ENCODE assay signal across 1 cellular context in genomic region chr10:35340975-35341374, GRCh38.
A peak's percentile ranks its signal among the peaks of the same experiment; 100 is the strongest.
TF ChIP-seq lines count a peak whose summit lies in the region.

No MANE protein-coding gene starts in this region.

TF ChIP-seq in HepG2, 621 proteins besides CTCF, POLR2A, EP300 and RAD21 (continued from another document):
- TF ChIP-seq, protein P1, sequence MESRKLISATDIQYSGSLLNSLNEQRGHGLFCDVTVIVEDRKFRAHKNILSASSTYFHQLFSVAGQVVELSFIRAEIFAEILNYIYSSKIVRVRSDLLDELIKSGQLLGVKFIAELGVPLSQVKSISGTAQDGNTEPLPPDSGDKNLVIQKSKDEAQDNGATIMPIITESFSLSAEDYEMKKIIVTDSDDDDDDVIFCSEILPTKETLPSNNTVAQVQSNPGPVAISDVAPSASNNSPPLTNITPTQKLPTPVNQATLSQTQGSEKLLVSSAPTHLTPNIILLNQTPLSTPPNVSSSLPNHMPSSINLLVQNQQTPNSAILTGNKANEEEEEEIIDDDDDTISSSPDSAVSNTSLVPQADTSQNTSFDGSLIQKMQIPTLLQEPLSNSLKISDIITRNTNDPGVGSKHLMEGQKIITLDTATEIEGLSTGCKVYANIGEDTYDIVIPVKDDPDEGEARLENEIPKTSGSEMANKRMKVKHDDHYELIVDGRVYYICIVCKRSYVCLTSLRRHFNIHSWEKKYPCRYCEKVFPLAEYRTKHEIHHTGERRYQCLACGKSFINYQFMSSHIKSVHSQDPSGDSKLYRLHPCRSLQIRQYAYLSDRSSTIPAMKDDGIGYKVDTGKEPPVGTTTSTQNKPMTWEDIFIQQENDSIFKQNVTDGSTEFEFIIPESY (CRISPR knock-in tag; IDR thresholded peaks at IDR 0.05) = 0 out of 2 replicates have a peak, but pooled peaks have one; percentile 10
- peak; percentile 17; the same call in 1 of the 2 replicates for TF ChIP-seq FOSL2 (CRISPR knock-in tag; IDR thresholded peaks at IDR 0.05)
